Comparison of ENCODE assay signal across 1 cellular context in the genomic region with DNA sequence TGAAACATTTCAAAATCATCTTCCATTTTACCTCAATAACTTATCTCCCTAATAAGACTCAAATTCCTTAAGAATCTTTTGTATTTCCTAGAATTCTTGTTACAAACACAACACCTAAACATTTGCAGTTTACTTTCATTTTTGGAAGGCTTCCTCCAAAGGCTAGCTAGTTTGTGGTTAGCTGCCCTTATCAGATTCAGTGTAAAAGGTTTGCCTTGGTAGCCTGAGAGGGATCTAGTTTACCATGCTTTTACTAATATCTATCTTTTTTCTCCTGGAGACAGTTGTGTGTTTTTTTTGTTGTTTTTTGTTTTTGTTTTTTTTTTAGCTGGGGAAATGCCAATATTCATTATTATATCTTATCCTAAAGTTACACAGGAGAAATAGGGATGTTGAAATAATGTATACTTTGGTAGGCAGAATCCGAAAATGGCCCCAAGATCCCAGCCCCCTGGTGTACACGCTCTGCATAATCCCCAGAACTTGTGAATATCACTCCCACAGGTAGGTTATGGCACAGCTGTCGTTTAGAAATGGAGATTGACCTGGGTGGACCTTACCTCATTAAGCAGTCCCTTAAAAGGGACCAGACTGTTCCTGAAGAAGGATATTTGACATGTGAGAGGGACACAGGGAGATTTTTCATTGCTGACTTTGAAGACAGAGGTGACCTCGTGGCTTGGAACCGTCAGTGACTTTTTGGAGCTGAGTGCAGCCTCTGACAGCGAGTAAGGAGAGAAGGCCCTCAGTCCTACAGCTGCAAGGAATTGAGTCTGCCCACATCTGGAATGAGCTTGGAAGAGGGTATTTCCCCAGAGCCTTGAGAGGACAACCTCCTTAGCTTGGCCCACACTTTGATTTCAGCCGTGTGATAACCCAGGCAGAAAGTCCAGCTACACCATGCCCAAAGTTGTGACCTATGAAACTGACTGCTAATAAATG.
TF ChIP-seq lines count a peak whose summit lies in the region.

No MANE protein-coding gene starts in this region.

TF ChIP-seq in K562, 482 proteins besides CTCF, POLR2A, EP300 and RAD21 (continued from another document and continues in another):
- TF ChIP-seq, protein P1, sequence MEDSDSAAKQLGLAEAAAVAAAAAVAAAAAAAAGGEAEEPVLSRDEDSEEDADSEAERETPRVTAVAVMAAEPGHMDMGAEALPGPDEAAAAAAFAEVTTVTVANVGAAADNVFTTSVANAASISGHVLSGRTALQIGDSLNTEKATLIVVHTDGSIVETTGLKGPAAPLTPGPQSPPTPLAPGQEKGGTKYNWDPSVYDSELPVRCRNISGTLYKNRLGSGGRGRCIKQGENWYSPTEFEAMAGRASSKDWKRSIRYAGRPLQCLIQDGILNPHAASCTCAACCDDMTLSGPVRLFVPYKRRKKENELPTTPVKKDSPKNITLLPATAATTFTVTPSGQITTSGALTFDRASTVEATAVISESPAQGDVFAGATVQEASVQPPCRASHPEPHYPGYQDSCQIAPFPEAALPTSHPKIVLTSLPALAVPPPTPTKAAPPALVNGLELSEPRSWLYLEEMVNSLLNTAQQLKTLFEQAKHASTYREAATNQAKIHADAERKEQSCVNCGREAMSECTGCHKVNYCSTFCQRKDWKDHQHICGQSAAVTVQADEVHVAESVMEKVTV (CRISPR knock-in tag; IDR thresholded peaks at IDR 0.05) = no peak
- TF ChIP-seq PHF8 (IDR thresholded peaks at IDR 0.05; ENCODE audit: borderline replicate concordance, low read length) = no peak
- no peak for TF ChIP-seq CHD4 (IDR thresholded peaks at IDR 0.05; ENCODE audit: insufficient read depth, insufficient replicate concordance, low read depth, low read length, poor library complexity, severe bottlenecking)
- TF ChIP-seq NRF1 (conservative IDR thresholded peaks at IDR 0.05 in 1 of 2, IDR thresholded peaks at IDR 0.05 in 1 of 2) = no peak
- TF ChIP-seq, protein P2, sequence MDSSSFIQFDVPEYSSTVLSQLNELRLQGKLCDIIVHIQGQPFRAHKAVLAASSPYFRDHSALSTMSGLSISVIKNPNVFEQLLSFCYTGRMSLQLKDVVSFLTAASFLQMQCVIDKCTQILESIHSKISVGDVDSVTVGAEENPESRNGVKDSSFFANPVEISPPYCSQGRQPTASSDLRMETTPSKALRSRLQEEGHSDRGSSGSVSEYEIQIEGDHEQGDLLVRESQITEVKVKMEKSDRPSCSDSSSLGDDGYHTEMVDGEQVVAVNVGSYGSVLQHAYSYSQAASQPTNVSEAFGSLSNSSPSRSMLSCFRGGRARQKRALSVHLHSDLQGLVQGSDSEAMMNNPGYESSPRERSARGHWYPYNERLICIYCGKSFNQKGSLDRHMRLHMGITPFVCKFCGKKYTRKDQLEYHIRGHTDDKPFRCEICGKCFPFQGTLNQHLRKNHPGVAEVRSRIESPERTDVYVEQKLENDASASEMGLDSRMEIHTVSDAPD (CRISPR knock-in tag; IDR thresholded peaks at IDR 0.05) = no peak
- TF ChIP-seq POLR3A (IDR thresholded peaks at IDR 0.05; ENCODE audit: borderline replicate concordance, extremely low read depth, insufficient read depth, insufficient read length) = no peak
- no peak for TF ChIP-seq FOSL1 (tag; conservative IDR thresholded peaks at IDR 0.05)
- TF ChIP-seq ZNF79 (CRISPR knock-in tag; IDR thresholded peaks at IDR 0.05; ENCODE audit: low read depth) = no peak
- 0 out of 4 replicates have a peak, but pooled peaks of 1 of the 2 experiments have one; percentile 40 for TF ChIP-seq FOXK2 (conservative IDR thresholded peaks at IDR 0.05 in 1 of 2, IDR thresholded peaks at IDR 0.05 in 1 of 2; ENCODE audit: low read depth in 2 of 2)
- no peak for TF ChIP-seq DIDO1 (tag; IDR thresholded peaks at IDR 0.05; ENCODE audit: low read depth)
- TF ChIP-seq CBX8 (IDR thresholded peaks at IDR 0.05; ENCODE audit: borderline replicate concordance, extremely low read depth, low read depth, low read length, poor library complexity, severe bottlenecking) = no peak
- no peak for TF ChIP-seq NFXL1 (CRISPR knock-in tag; IDR thresholded peaks at IDR 0.05)
- TF ChIP-seq, protein P3, sequence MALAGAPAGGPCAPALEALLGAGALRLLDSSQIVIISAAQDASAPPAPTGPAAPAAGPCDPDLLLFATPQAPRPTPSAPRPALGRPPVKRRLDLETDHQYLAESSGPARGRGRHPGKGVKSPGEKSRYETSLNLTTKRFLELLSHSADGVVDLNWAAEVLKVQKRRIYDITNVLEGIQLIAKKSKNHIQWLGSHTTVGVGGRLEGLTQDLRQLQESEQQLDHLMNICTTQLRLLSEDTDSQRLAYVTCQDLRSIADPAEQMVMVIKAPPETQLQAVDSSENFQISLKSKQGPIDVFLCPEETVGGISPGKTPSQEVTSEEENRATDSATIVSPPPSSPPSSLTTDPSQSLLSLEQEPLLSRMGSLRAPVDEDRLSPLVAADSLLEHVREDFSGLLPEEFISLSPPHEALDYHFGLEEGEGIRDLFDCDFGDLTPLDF (CRISPR knock-in tag; IDR thresholded peaks at IDR 0.05) = no peak
- TF ChIP-seq, protein P4, sequence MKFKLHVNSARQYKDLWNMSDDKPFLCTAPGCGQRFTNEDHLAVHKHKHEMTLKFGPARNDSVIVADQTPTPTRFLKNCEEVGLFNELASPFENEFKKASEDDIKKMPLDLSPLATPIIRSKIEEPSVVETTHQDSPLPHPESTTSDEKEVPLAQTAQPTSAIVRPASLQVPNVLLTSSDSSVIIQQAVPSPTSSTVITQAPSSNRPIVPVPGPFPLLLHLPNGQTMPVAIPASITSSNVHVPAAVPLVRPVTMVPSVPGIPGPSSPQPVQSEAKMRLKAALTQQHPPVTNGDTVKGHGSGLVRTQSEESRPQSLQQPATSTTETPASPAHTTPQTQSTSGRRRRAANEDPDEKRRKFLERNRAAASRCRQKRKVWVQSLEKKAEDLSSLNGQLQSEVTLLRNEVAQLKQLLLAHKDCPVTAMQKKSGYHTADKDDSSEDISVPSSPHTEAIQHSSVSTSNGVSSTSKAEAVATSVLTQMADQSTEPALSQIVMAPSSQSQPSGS (CRISPR knock-in tag; IDR thresholded peaks at IDR 0.05) = no peak
- TF ChIP-seq PYGO2 (tag; IDR thresholded peaks at IDR 0.05) = no peak
- no peak for TF ChIP-seq MEIS2 (IDR thresholded peaks at IDR 0.05; ENCODE audit: partially characterized antibody)
- TF ChIP-seq ATF7 (IDR thresholded peaks at IDR 0.05) = no peak
- no peak for TF ChIP-seq CREM (IDR thresholded peaks at IDR 0.05; ENCODE audit: low read depth)
- TF ChIP-seq ZNF668 (CRISPR knock-in tag; IDR thresholded peaks at IDR 0.05) = no peak
- TF ChIP-seq TEAD4 (IDR thresholded peaks at IDR 0.05; ENCODE audit: low read length) = no peak
- no peak for TF ChIP-seq TEAD4 (CRISPR knock-in tag; IDR thresholded peaks at IDR 0.05; ENCODE audit: borderline replicate concordance)
- no peak for TF ChIP-seq ZNF12 (CRISPR knock-in tag; IDR thresholded peaks at IDR 0.05)
- no peak for TF ChIP-seq KHSRP (IDR thresholded peaks at IDR 0.05)
- TF ChIP-seq, protein P5, sequence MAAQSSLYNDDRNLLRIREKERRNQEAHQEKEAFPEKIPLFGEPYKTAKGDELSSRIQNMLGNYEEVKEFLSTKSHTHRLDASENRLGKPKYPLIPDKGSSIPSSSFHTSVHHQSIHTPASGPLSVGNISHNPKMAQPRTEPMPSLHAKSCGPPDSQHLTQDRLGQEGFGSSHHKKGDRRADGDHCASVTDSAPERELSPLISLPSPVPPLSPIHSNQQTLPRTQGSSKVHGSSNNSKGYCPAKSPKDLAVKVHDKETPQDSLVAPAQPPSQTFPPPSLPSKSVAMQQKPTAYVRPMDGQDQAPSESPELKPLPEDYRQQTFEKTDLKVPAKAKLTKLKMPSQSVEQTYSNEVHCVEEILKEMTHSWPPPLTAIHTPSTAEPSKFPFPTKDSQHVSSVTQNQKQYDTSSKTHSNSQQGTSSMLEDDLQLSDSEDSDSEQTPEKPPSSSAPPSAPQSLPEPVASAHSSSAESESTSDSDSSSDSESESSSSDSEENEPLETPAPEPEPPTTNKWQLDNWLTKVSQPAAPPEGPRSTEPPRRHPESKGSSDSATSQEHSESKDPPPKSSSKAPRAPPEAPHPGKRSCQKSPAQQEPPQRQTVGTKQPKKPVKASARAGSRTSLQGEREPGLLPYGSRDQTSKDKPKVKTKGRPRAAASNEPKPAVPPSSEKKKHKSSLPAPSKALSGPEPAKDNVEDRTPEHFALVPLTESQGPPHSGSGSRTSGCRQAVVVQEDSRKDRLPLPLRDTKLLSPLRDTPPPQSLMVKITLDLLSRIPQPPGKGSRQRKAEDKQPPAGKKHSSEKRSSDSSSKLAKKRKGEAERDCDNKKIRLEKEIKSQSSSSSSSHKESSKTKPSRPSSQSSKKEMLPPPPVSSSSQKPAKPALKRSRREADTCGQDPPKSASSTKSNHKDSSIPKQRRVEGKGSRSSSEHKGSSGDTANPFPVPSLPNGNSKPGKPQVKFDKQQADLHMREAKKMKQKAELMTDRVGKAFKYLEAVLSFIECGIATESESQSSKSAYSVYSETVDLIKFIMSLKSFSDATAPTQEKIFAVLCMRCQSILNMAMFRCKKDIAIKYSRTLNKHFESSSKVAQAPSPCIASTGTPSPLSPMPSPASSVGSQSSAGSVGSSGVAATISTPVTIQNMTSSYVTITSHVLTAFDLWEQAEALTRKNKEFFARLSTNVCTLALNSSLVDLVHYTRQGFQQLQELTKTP (IDR thresholded peaks at IDR 0.05; ENCODE audit: low read depth in 1 of 2, partially characterized antibody in 2 of 2) = peak in 1 of 2 experiments; percentile 40
- peak; percentile 32; the same call in 1 of the 2 replicates for TF ChIP-seq EP400 (IDR thresholded peaks at IDR 0.05)
- no peak for TF ChIP-seq BCOR (IDR thresholded peaks at IDR 0.05)
- peak; percentile 72; the same call in 1 of the 2 replicates for TF ChIP-seq ESRRA (IDR thresholded peaks at IDR 0.05; ENCODE audit: borderline replicate concordance, low read depth)
- peak in 1 of 2 experiments; percentile 24; a peak in 1 of 3 replicates for TF ChIP-seq CBX3 (IDR thresholded peaks at IDR 0.05; ENCODE audit: borderline replicate concordance in 1 of 2, low read length in 2 of 2)
- TF ChIP-seq KAT7 (CRISPR knock-in tag; IDR thresholded peaks at IDR 0.05; ENCODE audit: borderline replicate concordance) = no peak
- no peak for TF ChIP-seq RBM39 (optimal IDR thresholded peaks at IDR 0.05; ENCODE audit: low read depth, low read length)
- no peak for TF ChIP-seq GTF2A2 (tag; IDR thresholded peaks at IDR 0.05)
- no peak for TF ChIP-seq ZNF232 (CRISPR knock-in tag; IDR thresholded peaks at IDR 0.05)
- no peak for TF ChIP-seq EWSR1 (IDR thresholded peaks at IDR 0.05; ENCODE audit: borderline replicate concordance, low read depth, partially characterized antibody)
- TF ChIP-seq PHB (CRISPR knock-in tag; IDR thresholded peaks at IDR 0.05) = no peak
- TF ChIP-seq PRPF4 (IDR thresholded peaks at IDR 0.05; ENCODE audit: insufficient read depth, low read depth, low read length, poor library complexity, severe bottlenecking) = no peak
- TF ChIP-seq, protein P6, sequence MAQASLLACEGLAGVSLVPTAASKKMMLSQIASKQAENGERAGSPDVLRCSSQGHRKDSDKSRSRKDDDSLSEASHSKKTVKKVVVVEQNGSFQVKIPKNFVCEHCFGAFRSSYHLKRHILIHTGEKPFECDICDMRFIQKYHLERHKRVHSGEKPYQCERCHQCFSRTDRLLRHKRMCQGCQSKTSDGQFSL (CRISPR knock-in tag; IDR thresholded peaks at IDR 0.05) = no peak
- TF ChIP-seq, protein P6 (tag; IDR thresholded peaks at IDR 0.05) = no peak
- TF ChIP-seq, protein P7, sequence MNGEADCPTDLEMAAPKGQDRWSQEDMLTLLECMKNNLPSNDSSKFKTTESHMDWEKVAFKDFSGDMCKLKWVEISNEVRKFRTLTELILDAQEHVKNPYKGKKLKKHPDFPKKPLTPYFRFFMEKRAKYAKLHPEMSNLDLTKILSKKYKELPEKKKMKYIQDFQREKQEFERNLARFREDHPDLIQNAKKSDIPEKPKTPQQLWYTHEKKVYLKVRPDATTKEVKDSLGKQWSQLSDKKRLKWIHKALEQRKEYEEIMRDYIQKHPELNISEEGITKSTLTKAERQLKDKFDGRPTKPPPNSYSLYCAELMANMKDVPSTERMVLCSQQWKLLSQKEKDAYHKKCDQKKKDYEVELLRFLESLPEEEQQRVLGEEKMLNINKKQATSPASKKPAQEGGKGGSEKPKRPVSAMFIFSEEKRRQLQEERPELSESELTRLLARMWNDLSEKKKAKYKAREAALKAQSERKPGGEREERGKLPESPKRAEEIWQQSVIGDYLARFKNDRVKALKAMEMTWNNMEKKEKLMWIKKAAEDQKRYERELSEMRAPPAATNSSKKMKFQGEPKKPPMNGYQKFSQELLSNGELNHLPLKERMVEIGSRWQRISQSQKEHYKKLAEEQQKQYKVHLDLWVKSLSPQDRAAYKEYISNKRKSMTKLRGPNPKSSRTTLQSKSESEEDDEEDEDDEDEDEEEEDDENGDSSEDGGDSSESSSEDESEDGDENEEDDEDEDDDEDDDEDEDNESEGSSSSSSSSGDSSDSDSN (IDR thresholded peaks at IDR 0.05; ENCODE audit: borderline replicate concordance in 1 of 2, low read depth in 2 of 2, low read length in 2 of 2) = no peak
- TF ChIP-seq EZH2 (IDR thresholded peaks at IDR 0.05; ENCODE audit: borderline replicate concordance, low read depth, low read length) = no peak
- peak; percentile 93 for TF ChIP-seq BRD9 (IDR thresholded peaks at IDR 0.05; ENCODE audit: low read depth, partially characterized antibody)
- no peak for TF ChIP-seq HLTF (IDR thresholded peaks at IDR 0.05)
- TF ChIP-seq EHMT2 (IDR thresholded peaks at IDR 0.05) = no peak
- no peak for TF ChIP-seq ZNF551 (CRISPR knock-in tag; IDR thresholded peaks at IDR 0.05)
- TF ChIP-seq, protein P8, sequence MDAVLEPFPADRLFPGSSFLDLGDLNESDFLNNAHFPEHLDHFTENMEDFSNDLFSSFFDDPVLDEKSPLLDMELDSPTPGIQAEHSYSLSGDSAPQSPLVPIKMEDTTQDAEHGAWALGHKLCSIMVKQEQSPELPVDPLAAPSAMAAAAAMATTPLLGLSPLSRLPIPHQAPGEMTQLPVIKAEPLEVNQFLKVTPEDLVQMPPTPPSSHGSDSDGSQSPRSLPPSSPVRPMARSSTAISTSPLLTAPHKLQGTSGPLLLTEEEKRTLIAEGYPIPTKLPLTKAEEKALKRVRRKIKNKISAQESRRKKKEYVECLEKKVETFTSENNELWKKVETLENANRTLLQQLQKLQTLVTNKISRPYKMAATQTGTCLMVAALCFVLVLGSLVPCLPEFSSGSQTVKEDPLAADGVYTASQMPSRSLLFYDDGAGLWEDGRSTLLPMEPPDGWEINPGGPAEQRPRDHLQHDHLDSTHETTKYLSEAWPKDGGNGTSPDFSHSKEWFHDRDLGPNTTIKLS (IDR thresholded peaks at IDR 0.05; ENCODE audit: borderline replicate concordance, low read depth) = no peak
- no peak for TF ChIP-seq RHOXF2B (CRISPR knock-in tag; conservative IDR thresholded peaks at IDR 0.05)
- no peak for TF ChIP-seq RBM17 (IDR thresholded peaks at IDR 0.05; ENCODE audit: borderline replicate concordance, low read depth, low read length)
- no peak for TF ChIP-seq NR2C2 (CRISPR knock-in tag; IDR thresholded peaks at IDR 0.05)
- no peak for TF ChIP-seq NR2C2 (tag; IDR thresholded peaks at IDR 0.05)
- 0 out of 2 replicates have a peak, but pooled peaks have one; percentile 5 for TF ChIP-seq RAD51 (IDR thresholded peaks at IDR 0.05; ENCODE audit: borderline replicate concordance, low read depth)
- TF ChIP-seq ZNF217 (CRISPR knock-in tag; IDR thresholded peaks at IDR 0.05) = no peak
- peak in 1 of 2 experiments; percentile 37; a peak in 1 of 4 replicates for TF ChIP-seq TRIM24 (IDR thresholded peaks at IDR 0.05)
